ENCODE assay signal across 1 cellular context in the genomic region with DNA sequence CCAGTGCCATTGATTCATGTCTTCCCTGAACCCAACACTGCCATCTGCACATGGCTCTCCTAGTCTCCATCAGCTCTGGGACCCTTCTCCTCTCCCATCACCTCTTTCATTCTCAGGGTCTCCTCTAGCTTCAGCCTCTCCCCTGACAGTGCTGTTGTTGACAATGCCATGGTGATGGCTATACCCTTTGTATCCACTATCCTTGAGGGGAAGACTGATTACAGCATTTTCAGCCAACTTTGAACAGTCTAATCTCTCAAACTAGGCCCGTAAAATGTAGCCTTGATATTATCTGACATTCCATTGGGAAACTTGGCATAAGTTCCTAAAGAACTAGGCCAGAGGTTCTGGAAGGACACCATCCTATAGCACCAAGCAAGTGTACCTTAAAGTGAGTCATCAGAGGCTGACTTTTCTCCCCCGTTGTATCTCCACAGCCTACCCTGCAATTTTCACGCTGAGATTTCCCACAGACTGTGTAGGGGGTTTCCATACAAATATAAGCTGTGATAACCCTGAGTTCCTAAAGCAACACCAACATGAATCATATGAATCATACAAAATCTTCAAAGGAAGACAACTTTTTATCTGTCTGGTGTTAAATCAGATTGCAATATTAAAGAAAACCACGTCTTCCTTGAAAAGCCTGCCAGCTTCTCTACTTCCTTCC.
TF ChIP-seq lines count a peak whose summit lies in the region.

No MANE protein-coding gene starts in this region.

TF ChIP-seq in GM12878, 131 proteins besides CTCF, POLR2A, EP300 and RAD21:
- TF ChIP-seq TCF12 (IDR thresholded peaks at IDR 0.05; ENCODE audit: low read depth, low read length): no peak
- TF ChIP-seq, protein P1, sequence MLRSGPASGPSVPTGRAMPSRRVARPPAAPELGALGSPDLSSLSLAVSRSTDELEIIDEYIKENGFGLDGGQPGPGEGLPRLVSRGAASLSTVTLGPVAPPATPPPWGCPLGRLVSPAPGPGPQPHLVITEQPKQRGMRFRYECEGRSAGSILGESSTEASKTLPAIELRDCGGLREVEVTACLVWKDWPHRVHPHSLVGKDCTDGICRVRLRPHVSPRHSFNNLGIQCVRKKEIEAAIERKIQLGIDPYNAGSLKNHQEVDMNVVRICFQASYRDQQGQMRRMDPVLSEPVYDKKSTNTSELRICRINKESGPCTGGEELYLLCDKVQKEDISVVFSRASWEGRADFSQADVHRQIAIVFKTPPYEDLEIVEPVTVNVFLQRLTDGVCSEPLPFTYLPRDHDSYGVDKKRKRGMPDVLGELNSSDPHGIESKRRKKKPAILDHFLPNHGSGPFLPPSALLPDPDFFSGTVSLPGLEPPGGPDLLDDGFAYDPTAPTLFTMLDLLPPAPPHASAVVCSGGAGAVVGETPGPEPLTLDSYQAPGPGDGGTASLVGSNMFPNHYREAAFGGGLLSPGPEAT (IDR thresholded peaks at IDR 0.05; ENCODE audit: low read depth): peak; percentile 20; the same call in 1 of the 2 replicates
